Comparison of ENCODE assay signal across 8 cellular contexts in the genomic region with DNA sequence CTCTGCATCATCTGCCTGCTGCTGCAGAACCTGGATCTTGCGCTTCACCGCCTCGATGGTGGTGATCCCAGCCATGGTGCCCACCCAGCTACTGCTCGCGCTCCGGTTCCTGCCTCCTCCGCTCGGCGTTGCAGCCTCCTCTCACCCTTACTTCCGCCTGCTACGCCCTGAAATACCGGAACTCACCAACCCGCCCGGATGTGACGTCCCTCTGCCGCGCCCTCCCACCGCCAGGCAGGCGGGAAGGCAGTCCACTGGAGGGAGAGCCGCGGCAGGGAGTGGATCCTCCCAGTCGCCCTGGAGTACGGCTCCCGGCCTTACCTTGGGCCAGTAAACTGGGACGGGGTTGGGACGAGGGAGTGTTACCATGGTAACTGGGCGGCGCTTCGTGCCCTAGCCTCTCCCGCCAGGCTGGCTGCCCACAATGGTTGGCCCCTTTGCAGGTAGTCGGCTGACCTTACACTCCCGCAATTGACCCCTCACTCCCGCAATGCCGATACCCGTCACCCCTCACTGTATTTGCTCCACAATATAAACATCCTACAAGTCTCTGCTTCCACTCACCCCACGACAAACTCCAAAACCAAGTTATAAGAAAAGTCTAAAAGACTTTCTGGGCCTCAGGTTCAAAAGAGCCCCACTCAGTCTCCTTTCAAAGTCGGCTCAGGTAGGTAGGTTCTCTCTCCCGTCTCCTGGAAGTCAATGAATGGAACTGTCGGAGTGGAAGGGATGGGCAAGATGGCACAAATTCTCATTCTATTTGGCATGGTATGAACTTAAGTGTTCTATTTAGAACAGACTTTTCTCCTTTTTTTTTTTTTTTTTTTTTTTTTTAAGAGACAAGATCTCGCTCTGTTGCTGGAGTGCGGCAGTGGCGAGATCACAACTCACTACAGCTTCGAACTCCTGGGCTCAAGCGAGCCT. TPM values are rescaled to one million over a fixed set of nuclear protein-coding genes. Genes with fewer than 3 reads are reported as not detected.
DNase-seq lines count a peak whose midpoint lies in the region; FAIRE-seq and TF ChIP-seq lines count a peak whose summit lies in the region.

No MANE protein-coding gene starts in this region.

- no peak overlapping the region for H2BK12ac ChIP-seq in neuronal stem cell (ENCODE audit: low read length)

- CTCF ChIA-PET in HEK293 (lab: Yijun Ruan, JAX): interaction anchor here (0.5 to 1.4 kb wide), 4 partner anchors 20 to 696 kb away, joined by 3 to 9 read pairs (median 4); no protein-coding TSS in a partner anchor
- CTCF ChIA-PET in activated naive CD4-positive, alpha-beta T cell treated with anti-CD3 and anti-CD28 coated beads for 36 hours (lab: Charles Lee): interaction anchor here (1.1 to 2.0 kb wide), 5 partner anchors 14 to 152 kb away, joined by 4 to 8 read pairs (median 5); a partner anchor contains a TSS

- H3K27me3 Mint-ChIP-seq in activated naive CD4-positive, alpha-beta T cell treated with anti-CD3 and anti-CD28 coated beads for 36 hours (ENCODE audit: low read depth): no peaks in the 10 kb centered on the region

- H3K36me3 ChIP-seq in HEK293 (ENCODE audit: control insufficient read depth in 2 of 2, insufficient read depth in 1 of 2, low read length in 2 of 2): peaks cover 0 to 19% of the 10 kb centered on the region in 2 experiments; a peak in 1 of 3 replicates
- peaks cover 46% of the 10 kb centered on the region for H3K36me3 ChIP-seq in SJSA1
- peaks cover 2 to 15% of the 10 kb centered on the region in 2 donors for H3K36me3 ChIP-seq in neuronal stem cell (replicated peaks in 1 of 2; ENCODE audit: control insufficient read depth in 2 of 2, insufficient read depth in 2 of 2, low read length in 2 of 2)
- peaks cover 0 to 6% (median 0%) of the 10 kb centered on the region in 5 donors for H3K36me3 ChIP-seq in subcutaneous abdominal adipose tissue (ENCODE audit: control insufficient read depth in 5 of 5, insufficient read depth in 5 of 5, low read length in 5 of 5)

- H3K4me1 ChIP-seq in HEK293 (ENCODE audit: control insufficient read depth, insufficient read depth, low read length) (peaks cover 27% of the 10 kb centered on the region), SJSA1 (replicated peaks) (peaks cover 15% of the 10 kb centered on the region), neuronal stem cell (ENCODE audit: control insufficient read depth in 2 of 2, insufficient read depth in 1 of 2, low read depth in 1 of 2, low read length in 2 of 2) (peaks cover 21 to 30% of the 10 kb centered on the region in 2 donors), subcutaneous abdominal adipose tissue (ENCODE audit: control insufficient read depth in 5 of 5, insufficient read depth in 5 of 5, low read length in 5 of 5) (peaks cover 5 to 49% (median 43%) of the 10 kb centered on the region in 5 donors)

- peak overlapping the region; percentile 54 for H2BK5ac ChIP-seq in neuronal stem cell (ENCODE audit: low read length)

- peak overlapping the region; percentile 99 for H3K27ac Mint-ChIP-seq in activated naive CD4-positive, alpha-beta T cell treated with anti-CD3 and anti-CD28 coated beads for 36 hours

- no peak overlapping the region for H4K91ac ChIP-seq in neuronal stem cell (ENCODE audit: low read depth, low read length, poor library complexity)

- H3K27me3 ChIP-seq in SJSA1 (replicated peaks) (no peaks in the 10 kb centered on the region), neuronal stem cell (ENCODE audit: control insufficient read depth in 3 of 3, insufficient read depth in 3 of 3, low read depth in 1 of 3, low read length in 3 of 3) (no peaks in the 10 kb centered on the region), subcutaneous abdominal adipose tissue (ENCODE audit: control insufficient read depth in 5 of 5, insufficient read depth in 4 of 5, low read length in 5 of 5) (no peaks in the 10 kb centered on the region)

- H3K79me1 ChIP-seq in neuronal stem cell (ENCODE audit: low read depth, low read length): peaks cover 5% of the 10 kb centered on the region

- H3K27ac ChIP-seq in HEK293 (ENCODE audit: extremely low read depth, low read depth, low read length): peak overlapping the region; percentile 78
- H3K27ac ChIP-seq in SJSA1: peak overlapping the region; percentile 43
- peak overlapping the region; percentile 96 for H3K27ac ChIP-seq in neuronal stem cell (replicated peaks; ENCODE audit: low read length)
- peak overlapping the region; percentile 91 for H3K27ac ChIP-seq in subcutaneous abdominal adipose tissue (ENCODE audit: low read depth, low read length)

- H3K14ac ChIP-seq in neuronal stem cell (ENCODE audit: low read length): peak overlapping the region; percentile 97

- intact Hi-C loops in activated naive CD4-positive, alpha-beta T cell treated with anti-CD3 and anti-CD28 coated beads for 36 hours (cut with micrococcal nuclease): loop anchor here (2.0 to 5.0 kb wide), 4 partner anchors 36 to 374 kb away; a partner anchor contains a TSS

- H4K8ac ChIP-seq in neuronal stem cell (ENCODE audit: low read depth, low read length): no peak overlapping the region

- no peak for FAIRE-seq in frontal cortex (lab: Jason Lieb, UNC)

- H3K9me3 ChIP-seq in HEK293 (ENCODE audit: control insufficient read depth, insufficient read depth, low read depth, low read length) (no peaks in the 10 kb centered on the region), SJSA1 (replicated peaks) (no peaks in the 10 kb centered on the region), neuronal stem cell (replicated peaks in 1 of 2; ENCODE audit: control insufficient read depth in 2 of 2, insufficient read depth in 1 of 2, low read depth in 1 of 2, low read length in 2 of 2) (no peaks in the 10 kb centered on the region), subcutaneous abdominal adipose tissue (ENCODE audit: control insufficient read depth in 5 of 5, low read length in 5 of 5) (no peaks in the 10 kb centered on the region)

- peaks cover 35% of the 10 kb centered on the region for H3K36me3 Mint-ChIP-seq in activated naive CD4-positive, alpha-beta T cell treated with anti-CD3 and anti-CD28 coated beads for 36 hours (ENCODE audit: low read depth)

- H3K4me3 Mint-ChIP-seq in activated naive CD4-positive, alpha-beta T cell treated with anti-CD3 and anti-CD28 coated beads for 36 hours: peak overlapping the region; percentile 100

- no peak for TF ChIP-seq CTCF in HEK293 (tag by site-specific recombination; IDR thresholded peaks at IDR 0.05)

- no CpG with 5 or more reads among the region's 44 CpGs for WGBS in neuronal stem cell (ENCODE audit: extremely low coverage in 2 of 2, insufficient read length in 2 of 2, insufficient replicate concordance in 1 of 2), 2 donors

- no peak overlapping the region for H2BK15ac ChIP-seq in neuronal stem cell (ENCODE audit: low read length)

- H3K4me3 ChIP-seq in HEK293 (ENCODE audit: low read depth, low read length): peak overlapping the region; percentile 96
- peak overlapping the region; percentile 63 for H3K4me3 ChIP-seq in SJSA1
- H3K4me3 ChIP-seq in neuronal stem cell (ENCODE audit: low read length in 2 of 2): peak overlapping the region; percentile 90 to 97
- peak overlapping the region; percentile 84 to 100 (median 98) for H3K4me3 ChIP-seq in subcutaneous abdominal adipose tissue (ENCODE audit: low read depth in 1 of 5, low read length in 5 of 5)

- H2AK5ac ChIP-seq in neuronal stem cell (ENCODE audit: low read depth, low read length): no peak overlapping the region

- H3K18ac ChIP-seq in neuronal stem cell (ENCODE audit: low read length): peak overlapping the region; percentile 90

- H3K4me1 Mint-ChIP-seq in activated naive CD4-positive, alpha-beta T cell treated with anti-CD3 and anti-CD28 coated beads for 36 hours (ENCODE audit: low read depth): peaks cover 38% of the 10 kb centered on the region

- no peak overlapping the region for H3K4ac ChIP-seq in neuronal stem cell (ENCODE audit: low read length)

- POLR2A ChIA-PET in HEK293 (lab: Yijun Ruan, JAX): interaction anchor here (0.7 to 3.9 kb wide), 8 partner anchors 8 to 509 kb away, joined by 3 to 21 read pairs (median 4); a partner anchor contains a TSS

- H3K9me3 Mint-ChIP-seq in activated naive CD4-positive, alpha-beta T cell treated with anti-CD3 and anti-CD28 coated beads for 36 hours: no peaks in the 10 kb centered on the region

- H3K9ac ChIP-seq in neuronal stem cell (ENCODE audit: low read depth, low read length, poor library complexity) (peak overlapping the region; percentile 90), subcutaneous abdominal adipose tissue (ENCODE audit: low read length in 5 of 5) (peak overlapping the region; percentile 79 to 91 (median 85))

- DNase-seq in GF-D8 (lab: John Stamatoyannopoulos, UW) (peak; percentile 89), MV-4-11 (lab: John Stamatoyannopoulos, UW) (peak; percentile 89), SJSA1 (ENCODE audit: low read depth in 1 of 2, low spot score in 2 of 2) (peak; percentile 95 to 99), frontal cortex (ENCODE audit: low spot score in 2 of 2) (peak; percentile 78 to 96), neuronal stem cell (ENCODE audit: low spot score) (peak; percentile 96)
- peak; percentile 98 for DNase-seq in activated naive CD4-positive, alpha-beta T cell treated with anti-CD3 and anti-CD28 coated beads for 36 hours

- peak overlapping the region; percentile 93 for H3K23ac ChIP-seq in neuronal stem cell (ENCODE audit: low read depth, low read length, poor library complexity)

- no peak overlapping the region for H2BK120ac ChIP-seq in neuronal stem cell (ENCODE audit: low read depth, low read length)

- H3K4me2 ChIP-seq in neuronal stem cell (ENCODE audit: insufficient read depth, low read length, poor library complexity, severe bottlenecking): peak overlapping the region; percentile 79

- H2AFZ ChIP-seq in neuronal stem cell (ENCODE audit: low read length): peak overlapping the region; percentile 73

RNA-seq across cellular contexts. Expression of a gene that starts 8.6 kb away (rescaled TPM):
- total RNA-seq in SJSA1 (2014; rRNA removed; shearing (Covaris generic)): 847 and 1,117 TPM in 2 replicates
- total RNA-seq in activated naive CD4-positive, alpha-beta T cell treated with anti-CD3 and anti-CD28 coated beads for 36 hours: 100 to 1,000 TPM; 587 to 611 TPM
- total RNA-seq in frontal cortex: 245 TPM
- 202 TPM for polyA plus RNA-seq in neuronal stem cell (2013, experiment 1 of 2)
- 205 TPM for polyA plus RNA-seq in neuronal stem cell (2013, experiment 2 of 2)

RNA-seq across cellular contexts. Expression of a gene that starts 22.8 kb away (rescaled TPM):
- total RNA-seq in SJSA1 (2014; rRNA removed; shearing (Covaris generic)): not detected in 2 replicates
- not detected for total RNA-seq in activated naive CD4-positive, alpha-beta T cell treated with anti-CD3 and anti-CD28 coated beads for 36 hours
- not detected for total RNA-seq in frontal cortex
- not detected for polyA plus RNA-seq in neuronal stem cell (2013, experiment 1 of 2)
- 0.24 TPM for polyA plus RNA-seq in neuronal stem cell (2013, experiment 2 of 2)

RNA-seq across cellular contexts. Expression of a gene that starts 28.4 kb away (rescaled TPM):
- not detected in 2 replicates for total RNA-seq in SJSA1 (2014; rRNA removed; shearing (Covaris generic))
- under 1 TPM; 0.02 to 0.05 TPM for total RNA-seq in activated naive CD4-positive, alpha-beta T cell treated with anti-CD3 and anti-CD28 coated beads for 36 hours
- total RNA-seq in frontal cortex: 0.41 TPM
- not detected for polyA plus RNA-seq in neuronal stem cell (2013, experiment 1 of 2)
- polyA plus RNA-seq in neuronal stem cell (2013, experiment 2 of 2): not detected

RNA-seq across cellular contexts. Expression of a gene that starts 37.4 kb away (rescaled TPM):
- 83.4 and 92.1 TPM in 2 replicates for total RNA-seq in SJSA1 (2014; rRNA removed; shearing (Covaris generic))
- total RNA-seq in activated naive CD4-positive, alpha-beta T cell treated with anti-CD3 and anti-CD28 coated beads for 36 hours: 100 to 1,000 TPM; 154 to 164 TPM
- 35.5 TPM for total RNA-seq in frontal cortex
- polyA plus RNA-seq in neuronal stem cell (2013, experiment 1 of 2): 156 TPM
- polyA plus RNA-seq in neuronal stem cell (2013, experiment 2 of 2): 157 TPM

Comparison
In these comparisons a context has a peak if more than half of its experiments do, and no peak if none do; other contexts are left out.
1. Peak in every context shown above with its lines: DNase-seq, H3K4me3 ChIP-seq and H3K27ac ChIP-seq.
2. H3K27ac ChIP-seq: peak in every context shown above with its lines; median percentile 96 in neuronal stem cell; 91 in subcutaneous abdominal adipose tissue; 78 in HEK293; 43 in SJSA1.